Comparison of ENCODE assay signal across 27 cellular contexts in the genomic region with DNA sequence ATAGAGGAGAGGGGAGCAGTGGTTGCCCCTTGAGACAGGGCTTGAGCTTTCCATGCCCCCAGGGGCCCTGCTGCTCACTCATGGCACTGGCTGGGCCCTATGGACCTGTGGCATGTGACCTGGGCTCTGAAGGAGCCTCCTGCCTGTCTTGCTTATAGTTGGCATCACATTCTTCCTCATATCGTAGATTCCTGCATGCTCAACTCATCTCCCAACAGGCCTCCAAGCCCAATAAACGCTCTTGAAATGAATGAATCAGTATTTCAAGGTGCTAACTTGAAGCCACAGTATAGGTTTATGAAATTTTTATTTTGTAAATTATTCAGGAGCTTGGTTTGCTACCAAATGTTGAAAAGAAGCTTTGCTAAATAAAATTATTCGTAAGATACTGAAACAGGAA.
"Had no signal": no experiment of that assay in that cellular context is flagged by ENCODE, and none has a peak within 500 bp of the region (broad histone marks: within the 10 kb centered on the region; RNA-seq: fewer than 3 reads in every experiment).

No MANE protein-coding gene starts in this region.

- H3K27me3 ChIP-seq: esophagus squamous epithelium, heart right ventricle, neutrophil, right lobe of liver, suprapubic skin, transverse colon, vagina had no signal

- H3K36me3 ChIP-seq: esophagus squamous epithelium, heart right ventricle, neutrophil, right lobe of liver, suprapubic skin, transverse colon, vagina had no signal

- H3K79me2 ChIP-seq: parathyroid adenoma had no signal

- DNase-seq: effector CD8-positive, alpha-beta T cell; endodermal cell; erythroblast; esophagus squamous epithelium; foreskin melanocyte; glutamatergic neuron; heart right ventricle; hippocampal formation; left ventricle myocardium superior; mucosa of descending colon; naive B cell; right lobe of liver; small intestine; stimulated activated CD4-positive, alpha-beta T cell treated with anti-CD3 and anti-CD28 coated beads, Interleukin-15, amount 100 ng/mL, for 24 hours; stimulated activated CD4-positive, alpha-beta T cell treated with anti-CD3 and anti-CD28 coated beads, Interleukin-2, amount 100 ng/mL, for 48 hours; stimulated activated CD8-positive, alpha-beta memory T cell treated with anti-CD3 and anti-CD28 coated beads, Interleukin-4, amount 100 ng/mL, for 48 hours; stimulated activated naive CD4-positive, alpha-beta T cell; stimulated activated naive CD8-positive, alpha-beta T cell treated with anti-CD3 and anti-CD28 coated beads, Interleukin-15, amount 100 ng/mL, for 72 hours; transverse colon had no signal

- H3K9me3 ChIP-seq: esophagus squamous epithelium, heart right ventricle, mucosa of descending colon, neutrophil, right lobe of liver, suprapubic skin, transverse colon, vagina had no signal

- H3K4me3 ChIP-seq: esophagus squamous epithelium, heart right ventricle, lung, mucosa of descending colon, right lobe of liver, suprapubic skin, transverse colon, vagina had no signal

- FAIRE-seq: colon, islet of Langerhans, small intestine had no signal

- H3K4me1 ChIP-seq: esophagus squamous epithelium, heart right ventricle, parathyroid adenoma, right lobe of liver, suprapubic skin, transverse colon, vagina had no signal

- ATAC-seq: heart right ventricle; left ventricle myocardium superior; mucosa of descending colon; natural killer cell treated with Interleukin-12 subunit alpha and Interleukin-12 subunit beta and Interleukin-15 and Interleukin-18, amount 100 ng/mL, for 72 hours; right lobe of liver; stimulated activated naive CD8-positive, alpha-beta T cell treated with anti-CD3 and anti-CD28 coated beads, Interleukin-15, amount 100 ng/mL, for 72 hours had no signal

- H3K9ac ChIP-seq: parathyroid adenoma had no signal

- H3K27ac ChIP-seq: esophagus squamous epithelium, heart right ventricle, neutrophil, parathyroid adenoma, right lobe of liver, suprapubic skin, transverse colon, vagina had no signal

- H2AFZ ChIP-seq: parathyroid adenoma had no signal
